Comparison of ENCODE assay signal across 8 cellular contexts in genomic region chr3:112097378-112097777, GRCh38. TPM values are rescaled to one million over a fixed set of nuclear protein-coding genes. Genes with fewer than 3 reads are reported as not detected.
DNase-seq lines count a peak whose midpoint lies in the region; ATAC-seq and TF ChIP-seq lines count a peak whose summit lies in the region.

No MANE protein-coding gene starts in this region.

- H3K79me2 ChIP-seq in hepatocyte: peaks cover 7% of the 10 kb centered on the region

- H3K27ac Mint-ChIP-seq in CD14-positive monocyte: peak overlapping the region in 1 of 7 donors; percentile 9

- no peaks in the 10 kb centered on the region for H3K27me3 ChIP-seq in hepatocyte

- intact Hi-C loops in CD14-positive monocyte (cut with micrococcal nuclease): no loop called here

- no peaks in the 10 kb centered on the region for H4K20me1 ChIP-seq in hepatocyte (ENCODE audit: insufficient read depth, poor library complexity, severe bottlenecking)

- H3K4me1 Mint-ChIP-seq in CD14-positive monocyte: peaks cover 8% of the 10 kb centered on the region

- ATAC-seq in HG03442 (IDR thresholded peaks at IDR 0.05; ENCODE audit: unreplicated experiment) (peak; percentile 73), SK-N-SH treated with all-trans-retinoic acid at 6 μM for 48 hours (peak; percentile 97), HG03439 (IDR thresholded peaks at IDR 0.05; ENCODE audit: unreplicated experiment) (no peak), HG03354 (IDR thresholded peaks at IDR 0.05; ENCODE audit: poor library complexity, severe bottlenecking, unreplicated experiment) (no peak)

- H3K27ac ChIP-seq in hepatocyte: peak overlapping the region; percentile 68

- peak overlapping the region; percentile 39 for H3K4me2 ChIP-seq in hepatocyte

- H3K9me2 ChIP-seq in hepatocyte (replicated peaks; ENCODE audit: insufficient read depth): no peaks in the 10 kb centered on the region

- 46% methylated on average over 4 of the region's 4 CpGs for WGBS in hepatocyte (ENCODE audit: low lambda C conversion rate, missing lambda C conversion rate)

- DNase-seq in GM04503 (ENCODE audit: low read depth) (peak; percentile 97), hepatocyte (ENCODE audit: low spot score) (peak; percentile 91), 8988T (no peak), CD14-positive monocyte (ENCODE audit: low spot score) (no peak)

- peak overlapping the region in 1 of 2 donors; percentile 67 for H3K4me3 Mint-ChIP-seq in CD14-positive monocyte

- H3K4me1 ChIP-seq in hepatocyte (ENCODE audit: insufficient read depth): peaks cover 15% of the 10 kb centered on the region

- peaks cover 0 to 10% (median 2%) of the 10 kb centered on the region in 7 donors for H3K9me3 Mint-ChIP-seq in CD14-positive monocyte

- no peak overlapping the region for H2AFZ ChIP-seq in hepatocyte

- H3K36me3 Mint-ChIP-seq in CD14-positive monocyte: peaks cover 0 to 4% of the 10 kb centered on the region in 2 donors

- no peaks in the 10 kb centered on the region for H3K36me3 ChIP-seq in hepatocyte (replicated peaks; ENCODE audit: insufficient read depth, low read depth)

- no peaks in the 10 kb centered on the region for H3K9me3 ChIP-seq in hepatocyte (ENCODE audit: low read depth)

- no peak for TF ChIP-seq CTCF in hepatocyte (IDR thresholded peaks at IDR 0.05; ENCODE audit: poor library complexity)
- no peak for TF ChIP-seq CTCF in CD14-positive monocyte (IDR thresholded peaks at IDR 0.05)

- peaks cover 72 to 76% (median 72%) of the 10 kb centered on the region in 3 donors for H3K27me3 Mint-ChIP-seq in CD14-positive monocyte (ENCODE audit: low read depth in 3 of 3)

- H3K4me3 ChIP-seq in hepatocyte: no peak overlapping the region

TF ChIP-seq in SK-N-SH treated with all-trans-retinoic acid at 6 μM for 48 hours, 23 proteins besides CTCF, POLR2A, EP300 and RAD21:
- TF ChIP-seq ZFP3 (CRISPR knock-in tag; IDR thresholded peaks at IDR 0.05): no peak
- TF ChIP-seq ZC3H10 (CRISPR knock-in tag; IDR thresholded peaks at IDR 0.05): no peak
- peak; percentile 43; the same call in 1 of the 2 replicates for TF ChIP-seq ISL1 (CRISPR knock-in tag; IDR thresholded peaks at IDR 0.05)
TF ChIP-seq in SK-N-SH treated with all-trans-retinoic acid at 6 μM for 48 hours: peak in this region for 1.

RNA-seq across cellular contexts. Expression of gene C3orf52, which starts 11.2 kb away (rescaled TPM):
- total RNA-seq in hepatocyte: 14.6 and 20.7 TPM in 2 replicates
- 9.3 and 16.3 TPM in 2 replicates for polyA plus RNA-seq in hepatocyte
- polyA plus RNA-seq in CD14-positive monocyte: not detected

RNA-seq across cellular contexts. Expression of gene GCSAM, which starts 35.7 kb away (rescaled TPM):
- total RNA-seq in hepatocyte: not detected in 2 replicates
- 0.66 and 1.3 TPM in 2 replicates for polyA plus RNA-seq in hepatocyte
- polyA plus RNA-seq in CD14-positive monocyte: under 1 TPM in 1 of 2 donors, not detected in 1; 0.10 TPM

Comparison
In these comparisons a context has a peak if more than half of its experiments do, and no peak if none do; other contexts are left out.
1. DNase-seq: peak in GM04503 (single experiment) and hepatocyte (single experiment); none in 8988T (single experiment) and CD14-positive monocyte (single experiment).
2. ATAC-seq: peak in HG03442 (single experiment) and SK-N-SH treated with all-trans-retinoic acid at 6 μM for 48 hours (single experiment); none in HG03439 (single experiment) and HG03354 (single experiment).
3. RNA of gene C3orf52, which starts 11.2 kb away (polyA plus RNA-seq): 9.3 to 16.3 TPM in hepatocyte; not detected in CD14-positive monocyte; every median in the first group is over 10 times any median in the second.